Comparison of ENCODE assay signal across 1 cellular context in the genomic region with DNA sequence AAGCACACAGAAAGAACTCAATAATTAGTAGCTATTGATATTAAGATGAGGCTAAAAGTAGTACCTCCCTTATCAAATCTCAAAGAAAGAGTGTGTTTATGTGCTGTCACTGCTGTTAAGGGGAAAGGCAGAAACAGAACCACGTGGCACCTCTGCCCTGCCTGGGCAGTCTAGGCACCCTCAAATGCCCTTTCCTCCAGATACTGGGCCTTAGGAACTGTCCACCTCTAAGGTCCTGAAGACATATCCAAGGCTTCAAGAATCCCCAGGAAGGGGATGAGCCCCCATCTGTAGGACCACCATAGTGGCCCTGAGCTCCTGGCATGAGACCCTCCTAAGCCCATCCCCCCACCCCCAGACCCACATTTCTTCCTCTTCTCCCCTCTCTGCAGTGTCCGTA.
TF ChIP-seq lines count a peak whose summit lies in the region.

No MANE protein-coding gene starts in this region.

TF ChIP-seq in HepG2, 621 proteins besides CTCF, POLR2A, EP300 and RAD21 (continued from another document):
- TF ChIP-seq, protein P1, sequence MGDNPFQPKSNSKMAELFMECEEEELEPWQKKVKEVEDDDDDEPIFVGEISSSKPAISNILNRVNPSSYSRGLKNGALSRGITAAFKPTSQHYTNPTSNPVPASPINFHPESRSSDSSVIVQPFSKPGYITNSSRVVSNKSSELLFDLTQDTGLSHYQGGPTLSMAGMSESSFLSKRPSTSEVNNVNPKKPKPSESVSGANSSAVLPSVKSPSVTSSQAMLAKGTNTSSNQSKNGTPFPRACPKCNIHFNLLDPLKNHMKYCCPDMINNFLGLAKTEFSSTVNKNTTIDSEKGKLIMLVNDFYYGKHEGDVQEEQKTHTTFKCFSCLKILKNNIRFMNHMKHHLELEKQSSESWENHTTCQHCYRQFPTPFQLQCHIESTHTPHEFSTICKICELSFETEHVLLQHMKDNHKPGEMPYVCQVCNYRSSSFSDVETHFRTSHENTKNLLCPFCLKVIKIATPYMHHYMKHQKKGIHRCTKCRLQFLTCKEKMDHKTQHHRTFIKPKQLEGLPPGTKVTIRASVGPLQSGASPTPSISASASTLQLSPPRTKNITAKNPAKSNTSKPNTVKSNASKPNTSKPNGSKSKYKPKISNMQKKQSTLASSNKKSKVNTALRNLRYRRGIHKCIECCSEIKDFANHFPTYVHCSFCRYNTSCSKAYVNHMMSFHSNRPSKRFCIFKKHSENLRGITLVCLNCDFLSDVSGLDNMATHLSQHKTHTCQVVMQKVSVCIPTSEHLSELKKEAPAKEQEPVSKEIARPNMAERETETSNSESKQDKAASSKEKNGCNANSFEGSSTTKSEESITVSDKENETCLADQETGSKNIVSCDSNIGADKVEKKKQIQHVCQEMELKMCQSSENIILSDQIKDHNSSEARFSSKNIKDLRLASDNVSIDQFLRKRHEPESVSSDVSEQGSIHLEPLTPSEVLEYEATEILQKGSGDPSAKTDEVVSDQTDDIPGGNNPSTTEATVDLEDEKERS (CRISPR knock-in tag; IDR thresholded peaks at IDR 0.05) = no peak
- TF ChIP-seq HMG20A (CRISPR knock-in tag; IDR thresholded peaks at IDR 0.05; ENCODE audit: borderline replicate concordance) = no peak
- TF ChIP-seq, protein P2, sequence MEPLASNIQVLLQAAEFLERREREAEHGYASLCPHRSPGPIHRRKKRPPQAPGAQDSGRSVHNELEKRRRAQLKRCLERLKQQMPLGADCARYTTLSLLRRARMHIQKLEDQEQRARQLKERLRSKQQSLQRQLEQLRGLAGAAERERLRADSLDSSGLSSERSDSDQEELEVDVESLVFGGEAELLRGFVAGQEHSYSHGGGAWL (CRISPR knock-in tag; IDR thresholded peaks at IDR 0.05) = no peak
- TF ChIP-seq, protein P3, sequence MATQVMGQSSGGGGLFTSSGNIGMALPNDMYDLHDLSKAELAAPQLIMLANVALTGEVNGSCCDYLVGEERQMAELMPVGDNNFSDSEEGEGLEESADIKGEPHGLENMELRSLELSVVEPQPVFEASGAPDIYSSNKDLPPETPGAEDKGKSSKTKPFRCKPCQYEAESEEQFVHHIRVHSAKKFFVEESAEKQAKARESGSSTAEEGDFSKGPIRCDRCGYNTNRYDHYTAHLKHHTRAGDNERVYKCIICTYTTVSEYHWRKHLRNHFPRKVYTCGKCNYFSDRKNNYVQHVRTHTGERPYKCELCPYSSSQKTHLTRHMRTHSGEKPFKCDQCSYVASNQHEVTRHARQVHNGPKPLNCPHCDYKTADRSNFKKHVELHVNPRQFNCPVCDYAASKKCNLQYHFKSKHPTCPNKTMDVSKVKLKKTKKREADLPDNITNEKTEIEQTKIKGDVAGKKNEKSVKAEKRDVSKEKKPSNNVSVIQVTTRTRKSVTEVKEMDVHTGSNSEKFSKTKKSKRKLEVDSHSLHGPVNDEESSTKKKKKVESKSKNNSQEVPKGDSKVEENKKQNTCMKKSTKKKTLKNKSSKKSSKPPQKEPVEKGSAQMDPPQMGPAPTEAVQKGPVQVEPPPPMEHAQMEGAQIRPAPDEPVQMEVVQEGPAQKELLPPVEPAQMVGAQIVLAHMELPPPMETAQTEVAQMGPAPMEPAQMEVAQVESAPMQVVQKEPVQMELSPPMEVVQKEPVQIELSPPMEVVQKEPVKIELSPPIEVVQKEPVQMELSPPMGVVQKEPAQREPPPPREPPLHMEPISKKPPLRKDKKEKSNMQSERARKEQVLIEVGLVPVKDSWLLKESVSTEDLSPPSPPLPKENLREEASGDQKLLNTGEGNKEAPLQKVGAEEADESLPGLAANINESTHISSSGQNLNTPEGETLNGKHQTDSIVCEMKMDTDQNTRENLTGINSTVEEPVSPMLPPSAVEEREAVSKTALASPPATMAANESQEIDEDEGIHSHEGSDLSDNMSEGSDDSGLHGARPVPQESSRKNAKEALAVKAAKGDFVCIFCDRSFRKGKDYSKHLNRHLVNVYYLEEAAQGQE (IDR thresholded peaks at IDR 0.05; ENCODE audit: borderline replicate concordance in 1 of 2, low read depth in 1 of 2, low read length in 2 of 2) = peak; percentile 12 to 86
